Comparison of ENCODE assay signal across 8 cellular contexts in the genomic region with DNA sequence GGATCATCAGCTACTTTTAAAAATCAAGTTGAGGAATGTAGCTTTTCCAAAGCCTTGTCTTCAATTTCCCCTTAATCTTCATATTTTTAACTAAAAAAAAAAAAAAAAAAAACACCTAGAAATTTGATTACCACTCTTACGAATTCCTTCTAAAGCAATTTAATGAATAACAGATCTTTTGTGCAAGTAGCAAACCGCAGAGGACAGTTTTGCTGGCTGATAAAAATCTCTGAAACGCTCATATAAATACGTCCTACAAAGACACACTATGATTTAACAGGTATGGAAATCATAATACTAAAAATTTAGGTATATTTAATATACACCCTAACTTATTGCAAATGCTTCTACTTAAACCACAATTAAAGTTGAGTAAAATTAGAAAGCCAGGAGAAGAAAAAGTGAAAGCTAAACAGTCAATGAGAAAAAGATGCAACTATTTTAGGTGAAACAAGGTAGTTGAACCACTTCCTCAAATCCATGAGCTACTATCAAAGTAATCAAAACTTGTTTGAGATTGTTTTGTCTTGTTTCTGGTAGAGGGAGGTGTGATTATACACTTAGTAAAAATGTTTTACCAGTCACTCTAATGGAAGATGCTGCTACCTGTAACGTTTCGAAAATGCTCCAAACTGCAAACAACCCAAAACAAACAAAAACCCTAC. TPM values are rescaled to one million over a fixed set of nuclear protein-coding genes. Genes with fewer than 3 reads are reported as not detected.
A peak's percentile ranks its signal among the peaks of the same experiment; 100 is the strongest.
DNase-seq lines count a peak whose midpoint lies in the region; ATAC-seq and TF ChIP-seq lines count a peak whose summit lies in the region.

No MANE protein-coding gene starts in this region.

- H3K4me1 ChIP-seq in A673 (ENCODE audit: insufficient read depth, low read length, poor library complexity, severe bottlenecking): peaks cover 35% of the 10 kb centered on the region
- H3K4me1 ChIP-seq in iPS-15b (ENCODE audit: control insufficient read depth, insufficient read depth, low read length): peaks cover 19% of the 10 kb centered on the region
- H3K4me1 ChIP-seq in thyroid gland: peaks cover 20 to 31% of the 10 kb centered on the region in 2 donors

- no peaks in the 10 kb centered on the region for H3K27me3 ChIP-seq in A673 (replicated peaks; ENCODE audit: insufficient read depth, low read depth, low read length, poor library complexity)
- no peaks in the 10 kb centered on the region for H3K27me3 ChIP-seq in iPS-15b (ENCODE audit: control insufficient read depth, insufficient read depth, low read length)
- no peaks in the 10 kb centered on the region for H3K27me3 ChIP-seq in thyroid gland

- TF ChIP-seq CTCF in A673 (conservative IDR thresholded peaks at IDR 0.05; ENCODE audit: low read depth, low read length) (no peak), VCaP (conservative IDR thresholded peaks at IDR 0.05) (no peak), thyroid gland (IDR thresholded peaks at IDR 0.05) (no peak)

- H3K9ac ChIP-seq in iPS-15b (ENCODE audit: low read depth, low read length): peak overlapping the region; percentile 1

- ATAC-seq in GM19452 (IDR thresholded peaks at IDR 0.05; ENCODE audit: unreplicated experiment) (peak; percentile 17), HG02642 (IDR thresholded peaks at IDR 0.05; ENCODE audit: poor library complexity, unreplicated experiment) (no peak)

- CTCF ChIA-PET in A673 (lab: Charles Lee): interaction anchor here (0.7 kb wide), 2 partner anchors 24 to 96 kb away, joined by 3 to 5 read pairs; no protein-coding TSS in a partner anchor

- H3K36me3 ChIP-seq in A673 (ENCODE audit: insufficient read depth, low read length, poor library complexity, severe bottlenecking) (no peaks in the 10 kb centered on the region), iPS-15b (ENCODE audit: control insufficient read depth, insufficient read depth, low read length) (peaks cover 3% of the 10 kb centered on the region), thyroid gland (no peaks in the 10 kb centered on the region)

- POLR2A ChIA-PET in A673 (lab: Charles Lee; ENCODE audit: low non-redundant PET): no interaction called here

- no peaks in the 10 kb centered on the region for H3K9me3 ChIP-seq in A673 (ENCODE audit: low read depth, low read length, poor library complexity, severe bottlenecking)
- H3K9me3 ChIP-seq in iPS-15b (ENCODE audit: control insufficient read depth, insufficient read depth, low read length): no peaks in the 10 kb centered on the region
- no peaks in the 10 kb centered on the region for H3K9me3 ChIP-seq in thyroid gland

- no peak for TF ChIP-seq POLR2A in thyroid gland (IDR thresholded peaks at IDR 0.05)

- H3K27ac ChIP-seq in A673 (ENCODE audit: low read depth, low read length, poor library complexity, severe bottlenecking): peak overlapping the region; percentile 67
- H3K27ac ChIP-seq in VCaP: peak overlapping the region; percentile 95
- H3K27ac ChIP-seq in thyroid gland: peak overlapping the region; percentile 96 to 98 (median 97)

- DNase-seq in A673 (ENCODE audit: low spot score): no peak
- DNase-seq in thyroid gland: no peak
- no peak for DNase-seq in NCI-H146 (lab: John Stamatoyannopoulos, UW)
- DNase-seq in stimulated activated naive CD4-positive, alpha-beta T cell treated with Interleukin-2 at 50 U/mL for 16 hours (lab: John Stamatoyannopoulos, UW): no peak

- 11 to 13% methylated on average over 6 of the region's 6 CpGs for WGBS in thyroid gland, 2 donors

- no TSS peak for BruUV-seq in A673 (replicated peaks; lab: Mats Ljungman, UMichigan)

- H3K4me3 ChIP-seq in A673 (ENCODE audit: low read depth, low read length, poor library complexity, severe bottlenecking) (peak overlapping the region; percentile 90), iPS-15b (ENCODE audit: low read depth, low read length) (peak overlapping the region; percentile 94), thyroid gland (replicated peaks in 1 of 3) (peak overlapping the region; percentile 80 to 98 (median 92))

- intact Hi-C loops in A673 (cut with micrococcal nuclease; ENCODE audit: unreplicated experiment): no loop called here
- intact Hi-C loops in thyroid gland (cut with DNase I): no loop called here

RNA-seq across cellular contexts. Expression of gene PAWR, which starts 2.3 kb away (rescaled TPM):
- total RNA-seq in A673 (2021) (52.7 and 55.3 TPM in 2 replicates), thyroid gland (100 to 1,000 TPM in 1 of 4 donors, 10 to 100 TPM in 3; 83.7 to 125 (median 86.4) TPM)
